Comparison of ENCODE assay signal across 1 cellular context in the genomic region with DNA sequence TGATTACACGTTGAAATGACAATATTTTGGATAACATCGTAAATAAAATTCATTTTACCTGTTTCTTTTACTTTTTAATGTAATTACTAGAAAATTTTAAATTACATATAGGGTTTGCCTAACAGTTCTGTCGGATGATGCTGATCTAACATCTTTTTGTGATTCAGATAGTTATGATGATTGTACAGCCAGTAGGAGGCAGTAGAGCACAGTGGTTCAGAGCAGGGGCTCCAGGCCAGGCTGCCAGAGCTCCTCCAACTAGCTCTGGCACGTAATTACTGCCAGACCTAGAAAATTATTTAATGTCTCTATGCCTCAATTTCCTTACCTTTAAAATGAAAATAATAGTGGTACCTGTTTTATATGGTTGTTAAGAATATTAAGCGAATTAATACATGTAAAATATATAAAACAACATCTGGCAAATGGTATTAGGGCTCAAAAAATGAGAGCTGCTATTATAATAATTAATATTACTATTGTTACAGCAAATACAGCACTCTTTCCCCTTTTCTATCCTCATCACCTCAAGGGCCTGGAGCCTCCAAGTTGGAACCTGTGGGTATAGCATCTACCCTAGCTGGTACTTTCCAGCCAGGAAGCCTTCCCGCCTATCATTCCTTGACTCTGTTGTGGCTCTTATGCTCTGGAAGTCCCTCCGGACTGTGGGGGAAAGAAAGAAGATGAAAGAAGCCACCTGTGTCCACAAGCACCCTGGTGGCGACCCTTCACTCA.
TF ChIP-seq lines count a peak whose summit lies in the region.

No MANE protein-coding gene starts in this region.

TF ChIP-seq in HepG2, 621 proteins besides CTCF, POLR2A, EP300 and RAD21 (continued from another document):
- TF ChIP-seq RXRB (CRISPR knock-in tag; IDR thresholded peaks at IDR 0.05; ENCODE audit: borderline replicate concordance) (no peak), ARID3A (IDR thresholded peaks at IDR 0.05; ENCODE audit: low read depth, low read length) (peak; percentile 60; the same call in 1 of the 2 replicates), KLF16 (CRISPR knock-in tag; IDR thresholded peaks at IDR 0.05) (0 out of 4 replicates have a peak, but pooled peaks of 1 of the 2 experiments have one; percentile 20)
